ENCODE assay signal across 12 cellular contexts in the genomic region with DNA sequence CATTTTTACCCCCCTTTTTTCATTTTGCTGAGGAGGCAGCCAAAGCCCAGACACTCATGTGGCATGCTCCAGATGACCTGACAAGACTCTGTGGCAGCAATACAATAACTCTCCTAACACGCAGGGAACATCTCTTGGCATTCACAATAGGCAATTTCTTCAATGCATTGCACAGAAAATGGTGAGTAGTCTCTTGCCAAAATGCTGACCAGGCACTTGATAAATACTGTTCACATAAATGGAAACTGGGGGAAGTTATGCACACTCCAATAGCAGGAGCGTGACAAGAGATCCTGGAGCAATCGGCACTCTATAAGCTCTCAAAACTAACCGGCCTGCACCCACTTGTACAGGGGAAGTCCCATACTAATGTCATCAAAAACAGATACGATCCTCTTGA.
"Had no signal": no experiment of that assay in that cellular context is flagged by ENCODE, and none has a peak within 500 bp of the region (broad histone marks: within the 10 kb centered on the region; RNA-seq: fewer than 3 reads in every experiment).

No MANE protein-coding gene starts in this region.

- H3K79me2 ChIP-seq: parathyroid adenoma had no signal

- H3K4me3 ChIP-seq: tibial nerve, uterus had no signal

- H3K27me3 ChIP-seq: neutrophil, tibial nerve, uterus had no signal

- H3K36me3 ChIP-seq: neutrophil, uterus had no signal

- H3K4me1 ChIP-seq: parathyroid adenoma, tibial nerve, uterus had no signal

- H3K27ac ChIP-seq: neutrophil, parathyroid adenoma, tibial nerve, uterus had no signal

- ATAC-seq: naive thymus-derived CD8-positive, alpha-beta T cell; stimulated activated effector memory CD8-positive, alpha-beta T cell treated with anti-CD3 and anti-CD28 coated beads, Interleukin-12 subunit alpha, Interleukin-12 subunit beta, amount 100 ng/mL, for 72 hours had no signal

- H2AFZ ChIP-seq: parathyroid adenoma had no signal

- DNase-seq: activated B cell treated with CpG ODN at 0.5 μM for 24 hours; activated CD4-positive, alpha-beta T cell treated with anti-CD3 and anti-CD28 coated beads, Interleukin-2, amount 50 U/mL, for 1 hour; activated CD8-positive, alpha-beta memory T cell treated with anti-CD3 and anti-CD28 coated beads for 24 hours; activated naive CD8-positive, alpha-beta T cell treated with anti-CD3 and anti-CD28 coated beads, Interleukin-2, amount 10 ng/mL, durations not matched to agents 7 days and 5 days; glutamatergic neuron; mesenchymal stem cell; naive thymus-derived CD8-positive, alpha-beta T cell; uterus had no signal

- H3K9me3 ChIP-seq: uterus had no signal

- H3K9ac ChIP-seq: parathyroid adenoma had no signal
